ENCODE assay signal across 10 cellular contexts in the genomic region with DNA sequence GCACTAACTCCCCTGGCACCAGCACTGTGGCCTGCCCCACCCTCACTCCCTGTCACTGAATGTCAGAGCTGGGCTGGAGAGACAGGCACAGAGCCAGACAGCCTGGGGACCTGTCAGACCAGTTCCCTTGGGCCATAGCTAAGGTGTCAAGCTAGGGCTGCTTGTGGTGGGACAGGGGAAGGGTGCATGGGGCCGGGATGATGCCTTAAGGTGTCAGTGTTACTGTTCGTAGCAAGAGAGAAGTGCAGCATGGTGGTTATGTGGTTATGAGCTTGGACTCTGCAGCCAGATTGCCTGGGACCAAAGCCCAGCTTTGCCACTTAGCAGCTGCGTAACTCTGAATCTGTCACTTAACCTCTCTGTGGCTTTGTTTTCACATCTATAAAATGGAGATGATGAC. TPM values are rescaled to one million over a fixed set of nuclear protein-coding genes. Genes with fewer than 3 reads are reported as not detected.
DNase-seq lines count a peak whose midpoint lies in the region; ATAC-seq and TF ChIP-seq lines count a peak whose summit lies in the region.
"Had no signal": no experiment of that assay in that cellular context is flagged by ENCODE, and none has a peak within 500 bp of the region (broad histone marks: within the 10 kb centered on the region; RNA-seq: fewer than 3 reads in every experiment).

No MANE protein-coding gene starts in this region.

- ATAC-seq in activated CD8-positive, alpha-beta memory T cell treated with anti-CD3 and anti-CD28 coated beads, Interleukin-2, amount 10 ng/mL, durations not matched to agents 7 days and 5 days: no peak
- ATAC-seq in left ventricle myocardium superior: peak; percentile 11
- no peak for ATAC-seq in activated CD8-positive, alpha-beta T cell treated with anti-CD3 and anti-CD28 coated beads for 36 hours

- CTCF ChIA-PET in activated CD8-positive, alpha-beta memory T cell treated with anti-CD3 and anti-CD28 coated beads, Interleukin-2, amount 10 ng/mL, durations not matched to agents 7 days and 5 days (lab: Charles Lee): interaction anchor here (0.9 to 26.5 kb wide), 9 partner anchors 8 to 86 kb away, joined by 3 to 954 read pairs (median 5); a partner anchor contains a TSS
- CTCF ChIA-PET in activated CD8-positive, alpha-beta T cell treated with anti-CD3 and anti-CD28 coated beads for 36 hours (lab: Charles Lee): interaction anchor here (0.9 to 14.5 kb wide), 9 partner anchors 13 to 407 kb away, joined by 3 to 355 read pairs (median 10); a partner anchor contains a TSS

- no peaks in the 10 kb centered on the region for H3K9me3 Mint-ChIP-seq in activated CD8-positive, alpha-beta memory T cell treated with anti-CD3 and anti-CD28 coated beads, Interleukin-2, amount 10 ng/mL, durations not matched to agents 7 days and 5 days (ENCODE audit: low read depth)
- no peaks in the 10 kb centered on the region for H3K9me3 Mint-ChIP-seq in activated CD8-positive, alpha-beta T cell treated with anti-CD3 and anti-CD28 coated beads for 36 hours

- H4K20me1 ChIP-seq in MM.1S (ENCODE audit: insufficient read depth, low read length): no peaks in the 10 kb centered on the region

- H3K79me2 ChIP-seq in MM.1S (ENCODE audit: low read length): no peaks in the 10 kb centered on the region

- H3K27ac Mint-ChIP-seq in activated CD8-positive, alpha-beta memory T cell treated with anti-CD3 and anti-CD28 coated beads, Interleukin-2, amount 10 ng/mL, durations not matched to agents 7 days and 5 days: peak overlapping the region; percentile 3
- no peak overlapping the region for H3K27ac Mint-ChIP-seq in activated CD8-positive, alpha-beta T cell treated with anti-CD3 and anti-CD28 coated beads for 36 hours

- peaks cover 16% of the 10 kb centered on the region for H3F3A ChIP-seq in MM.1S (ENCODE audit: insufficient read depth, low read length)

- peak overlapping the region; percentile 55 for H3K4me3 ChIP-seq in MM.1S (ENCODE audit: low read length)
- H3K4me3 ChIP-seq: SJSA1 had no signal

- no peaks in the 10 kb centered on the region for H3K9me2 ChIP-seq in MM.1S (replicated peaks; ENCODE audit: insufficient read depth, low read length)

- peak overlapping the region; percentile 34; the same call in 1 of the 2 replicates for H3K9ac ChIP-seq in MM.1S (ENCODE audit: low read length)

- no peak for TF ChIP-seq CTCF in MM.1S (IDR thresholded peaks at IDR 0.05; ENCODE audit: low read length)
- no peak for TF ChIP-seq CTCF in activated CD8-positive, alpha-beta T cell treated with anti-CD3 and anti-CD28 coated beads for 36 hours (IDR thresholded peaks at IDR 0.05)

- POLR2A ChIA-PET in activated CD8-positive, alpha-beta T cell treated with anti-CD3 and anti-CD28 coated beads for 36 hours (lab: Charles Lee): interaction anchor here (1.2 to 2.2 kb wide), 4 partner anchors 12 to 33 kb away, joined by 3 to 6 read pairs (median 4); a partner anchor contains a TSS

- H3K27me3 Mint-ChIP-seq in activated CD8-positive, alpha-beta memory T cell treated with anti-CD3 and anti-CD28 coated beads, Interleukin-2, amount 10 ng/mL, durations not matched to agents 7 days and 5 days: no peaks in the 10 kb centered on the region
- no peaks in the 10 kb centered on the region for H3K27me3 Mint-ChIP-seq in activated CD8-positive, alpha-beta T cell treated with anti-CD3 and anti-CD28 coated beads for 36 hours

- H3K4me1 ChIP-seq in MM.1S (ENCODE audit: low read length): peaks cover 32% of the 10 kb centered on the region

- peak overlapping the region; percentile 80 for H3K4me2 ChIP-seq in MM.1S (ENCODE audit: low read depth, low read length)

- DNase-seq in activated CD8-positive, alpha-beta memory T cell treated with anti-CD3 and anti-CD28 coated beads, Interleukin-2, amount 10 ng/mL, durations not matched to agents 7 days and 5 days: no peak
- DNase-seq in activated CD8-positive, alpha-beta memory T cell treated with anti-CD3 and anti-CD28 coated beads, Interleukin-2, amount 50 U/mL, for 4 hours: no peak
- DNase-seq in MM.1S (peak; percentile 53), left ventricle myocardium superior (peak; percentile 60), ureter (ENCODE audit: low spot score) (peak; percentile 83), DMS79 treated with DMSO at 0.1 percent for 48 hours (lab: John Stamatoyannopoulos, UW) (no peak)
- DNase-seq in stimulated activated CD4-positive, alpha-beta T cell treated with anti-CD3 and anti-CD28 coated beads, Interleukin-1b, Interleukin-23, amount 100 ng/mL, for 48 hours: no peak
- DNase-seq in activated CD8-positive, alpha-beta T cell treated with anti-CD3 and anti-CD28 coated beads for 36 hours: no peak
- DNase-seq: aorta had no signal

- peaks cover 34% of the 10 kb centered on the region for H3K4me1 Mint-ChIP-seq in activated CD8-positive, alpha-beta memory T cell treated with anti-CD3 and anti-CD28 coated beads, Interleukin-2, amount 10 ng/mL, durations not matched to agents 7 days and 5 days
- peaks cover 30% of the 10 kb centered on the region for H3K4me1 Mint-ChIP-seq in activated CD8-positive, alpha-beta T cell treated with anti-CD3 and anti-CD28 coated beads for 36 hours (ENCODE audit: low read depth)

- no peaks in the 10 kb centered on the region for H3K9me3 ChIP-seq in MM.1S (replicated peaks; ENCODE audit: insufficient read depth, low read length)
- H3K9me3 ChIP-seq: SJSA1 had no signal

- intact Hi-C loops in left ventricle myocardium superior (cut with micrococcal nuclease): no loop called here
- intact Hi-C loops in activated CD8-positive, alpha-beta T cell treated with anti-CD3 and anti-CD28 coated beads for 36 hours (cut with micrococcal nuclease): no loop called here

- H3K36me3 ChIP-seq in MM.1S (replicated peaks; ENCODE audit: insufficient read depth, low read length): no peaks in the 10 kb centered on the region
- H3K36me3 ChIP-seq: SJSA1 had no signal

- 0 out of 2 replicates have a peak, but pooled peaks cover 3% of the 10 kb centered on the region for H3K27me3 ChIP-seq in MM.1S (replicated peaks; ENCODE audit: insufficient read depth, low read length)
- H3K27me3 ChIP-seq: SJSA1 had no signal

- no peaks in the 10 kb centered on the region for H3K36me3 Mint-ChIP-seq in activated CD8-positive, alpha-beta memory T cell treated with anti-CD3 and anti-CD28 coated beads, Interleukin-2, amount 10 ng/mL, durations not matched to agents 7 days and 5 days
- no peaks in the 10 kb centered on the region for H3K36me3 Mint-ChIP-seq in activated CD8-positive, alpha-beta T cell treated with anti-CD3 and anti-CD28 coated beads for 36 hours (ENCODE audit: low read depth)

- H3K27ac ChIP-seq in MM.1S (ENCODE audit: low read length): peak overlapping the region; percentile 76
- H3K27ac ChIP-seq: SJSA1 had no signal

- no peak overlapping the region for H3K4me3 Mint-ChIP-seq in activated CD8-positive, alpha-beta memory T cell treated with anti-CD3 and anti-CD28 coated beads, Interleukin-2, amount 10 ng/mL, durations not matched to agents 7 days and 5 days
- H3K4me3 Mint-ChIP-seq in activated CD8-positive, alpha-beta T cell treated with anti-CD3 and anti-CD28 coated beads for 36 hours: no peak overlapping the region

- H2AFZ ChIP-seq in MM.1S (ENCODE audit: low read length): peak overlapping the region; percentile 80

RNA-seq across cellular contexts. Expression of a gene that starts 3.8 kb away (rescaled TPM):
- 1 to 10 TPM; 1.5 to 1.9 TPM for total RNA-seq in activated CD8-positive, alpha-beta memory T cell treated with anti-CD3 and anti-CD28 coated beads, Interleukin-2, amount 10 ng/mL, durations not matched to agents 7 days and 5 days
- total RNA-seq in left ventricle myocardium superior (37.6 TPM), ureter (83.4 TPM)
- under 1 TPM; 0.56 to 0.58 TPM for total RNA-seq in activated CD8-positive, alpha-beta T cell treated with anti-CD3 and anti-CD28 coated beads for 36 hours

RNA-seq across cellular contexts. Expression of a gene that starts 18.2 kb away (rescaled TPM):
- total RNA-seq in activated CD8-positive, alpha-beta memory T cell treated with anti-CD3 and anti-CD28 coated beads, Interleukin-2, amount 10 ng/mL, durations not matched to agents 7 days and 5 days: 10 to 100 TPM; 13.9 to 18.5 TPM
- total RNA-seq in left ventricle myocardium superior: 23.7 TPM
- 41.3 TPM for total RNA-seq in ureter
- 10 to 100 TPM in 1 of 2 experiments, 1 to 10 TPM in 1; 8.8 to 10.2 TPM for total RNA-seq in activated CD8-positive, alpha-beta T cell treated with anti-CD3 and anti-CD28 coated beads for 36 hours

RNA-seq across cellular contexts. Expression of a gene that starts 29.6 kb away (rescaled TPM):
- not detected for total RNA-seq in activated CD8-positive, alpha-beta memory T cell treated with anti-CD3 and anti-CD28 coated beads, Interleukin-2, amount 10 ng/mL, durations not matched to agents 7 days and 5 days
- 0.30 TPM for total RNA-seq in left ventricle myocardium superior
- total RNA-seq in ureter: 0.89 TPM
- not detected for total RNA-seq in activated CD8-positive, alpha-beta T cell treated with anti-CD3 and anti-CD28 coated beads for 36 hours
- total RNA-seq: SJSA1 had no signal

RNA-seq across cellular contexts. Expression of a gene that starts 49.1 kb away (rescaled TPM):
- 10 to 100 TPM; 41.3 to 51.4 TPM for total RNA-seq in activated CD8-positive, alpha-beta memory T cell treated with anti-CD3 and anti-CD28 coated beads, Interleukin-2, amount 10 ng/mL, durations not matched to agents 7 days and 5 days
- 19.9 TPM for total RNA-seq in left ventricle myocardium superior
- 35.5 TPM for total RNA-seq in ureter
- 10 to 100 TPM; 42.0 to 42.5 TPM for total RNA-seq in activated CD8-positive, alpha-beta T cell treated with anti-CD3 and anti-CD28 coated beads for 36 hours

Comparison
In these comparisons a context has a peak if more than half of its experiments do, and no peak if none do; other contexts are left out.
1. DNase-seq: peak in MM.1S (single experiment), left ventricle myocardium superior (single experiment) and ureter (single experiment); none in activated CD8-positive, alpha-beta memory T cell treated with anti-CD3 and anti-CD28 coated beads, Interleukin-2, amount 10 ng/mL, durations not matched to agents 7 days and 5 days (single experiment), activated CD8-positive, alpha-beta memory T cell treated with anti-CD3 and anti-CD28 coated beads, Interleukin-2, amount 50 U/mL, for 4 hours (single experiment), stimulated activated CD4-positive, alpha-beta T cell treated with anti-CD3 and anti-CD28 coated beads, Interleukin-1b, Interleukin-23, amount 100 ng/mL, for 48 hours (single experiment), activated CD8-positive, alpha-beta T cell treated with anti-CD3 and anti-CD28 coated beads for 36 hours (single experiment) and DMS79 treated with DMSO at 0.1 percent for 48 hours (single experiment).
2. RNA of a gene that starts 3.8 kb away (total RNA-seq): 83.4 TPM in ureter (single experiment) and 37.6 TPM in left ventricle myocardium superior (single experiment); 1.5 to 1.9 TPM in activated CD8-positive, alpha-beta memory T cell treated with anti-CD3 and anti-CD28 coated beads, Interleukin-2, amount 10 ng/mL, durations not matched to agents 7 days and 5 days and 0.56 to 0.58 TPM in activated CD8-positive, alpha-beta T cell treated with anti-CD3 and anti-CD28 coated beads for 36 hours; every median in the first group is over 10 times any median in the second.